In the genomic region with DNA sequence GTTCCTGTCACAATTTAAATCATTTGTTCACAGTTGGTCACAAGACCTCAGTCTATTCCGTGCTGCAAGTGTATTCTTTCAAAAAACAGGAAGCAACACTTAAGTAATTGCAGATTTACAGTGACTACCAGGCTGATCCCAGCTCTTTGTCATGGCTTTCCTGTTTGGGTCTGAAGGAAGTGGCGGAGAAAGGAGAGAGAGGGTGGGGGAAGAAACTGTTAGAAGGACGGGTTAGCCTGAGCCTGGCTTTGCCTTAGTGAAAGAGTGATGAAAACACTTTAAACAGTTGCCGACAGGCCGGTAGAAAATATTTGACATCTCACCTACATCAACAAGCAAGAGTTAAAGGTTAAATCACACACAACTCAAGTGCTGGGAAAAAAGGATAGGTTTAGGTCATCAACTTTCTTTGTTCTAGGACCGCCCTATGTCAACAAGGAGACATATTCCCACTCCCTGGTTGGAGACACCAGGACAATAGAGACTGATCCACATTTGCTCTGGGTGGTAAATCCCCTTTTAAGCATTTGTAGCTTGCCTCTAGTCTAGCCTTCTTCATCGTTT, we compare ENCODE assay signal across 9 cellular contexts.
DNase-seq lines count a peak whose midpoint lies in the region; ATAC-seq and TF ChIP-seq lines count a peak whose summit lies in the region.
"Had no signal": no experiment of that assay in that cellular context is flagged by ENCODE, and none has a peak within 500 bp of the region (broad histone marks: within the 10 kb centered on the region; RNA-seq: fewer than 3 reads in every experiment).

No MANE protein-coding gene starts in this region.

- peaks cover 0 to 2% of the 10 kb centered on the region in 2 donors for H3K4me1 ChIP-seq in gastrocnemius medialis

- TF ChIP-seq CTCF in WTC11 (IDR thresholded peaks at IDR 0.05): no peak
- TF ChIP-seq CTCF in gastrocnemius medialis (IDR thresholded peaks at IDR 0.05 in 4 of 5, conservative IDR thresholded peaks at IDR 0.05 in 1 of 5): no peak

- in situ Hi-C loops in gastrocnemius medialis (cut with MboI; ENCODE audit: low sequenced_read_pairs in 4 of 4): loop anchor here in 1 of 4 donors (25.0 kb wide), 1 partner anchor 140 kb away; no protein-coding TSS in a partner anchor

- intact Hi-C loops in gastrocnemius medialis (cut with DNase I; ENCODE audit: low total_unique reads): no loop called here

- TF ChIP-seq POLR2A in gastrocnemius medialis (IDR thresholded peaks at IDR 0.05): no peak
- TF ChIP-seq POLR2A in GM18505 (IDR thresholded peaks at IDR 0.05; ENCODE audit: borderline replicate concordance, extremely low read depth, insufficient read depth, insufficient read length): no peak

- ATAC-seq in WTC11 (peak; percentile 91), gastrocnemius medialis (peak; percentile 60 to 73), HG03442 (IDR thresholded peaks at IDR 0.05; ENCODE audit: unreplicated experiment) (no peak), GM18505 (IDR thresholded peaks at IDR 0.05; ENCODE audit: unreplicated experiment) (no peak)

- H3K27ac Mint-ChIP-seq in WTC11: peak overlapping the region; percentile 88

- H3K9me3 ChIP-seq in gastrocnemius medialis: no peaks in the 10 kb centered on the region

- no peaks in the 10 kb centered on the region for H3K9me3 Mint-ChIP-seq in WTC11

- DNase-seq in HT1080 (ENCODE audit: low read depth): peak; percentile 26
- DNase-seq in WTC11 (ENCODE audit: low spot score): no peak
- DNase-seq in iris pigment epithelial cell (ENCODE audit: low read depth): peak; percentile 62
- DNase-seq in gastrocnemius medialis: peak in 1 of 2 donors; percentile 16
- DNase-seq in SW 1271 (lab: John Stamatoyannopoulos, UW): no peak
- DNase-seq in hypothalamus (lab: John Stamatoyannopoulos, UW): no peak
- DNase-seq: activated effector memory CD4-positive, alpha-beta T cell treated with Interleukin-2 at 50 U/mL for 16 hours had no signal

- no peak overlapping the region for H3K4me3 Mint-ChIP-seq in WTC11

- CTCF ChIA-PET in WTC11 (lab: Charles Lee): interaction anchor here (0.6 to 2.3 kb wide), 3 partner anchors 20 to 151 kb away, joined by 3 to 6 read pairs (median 5); partner anchors contain the start of gene DAB2

- H3K27me3 Mint-ChIP-seq in WTC11 (ENCODE audit: low read depth): no peaks in the 10 kb centered on the region

- peaks cover 22% of the 10 kb centered on the region for H3K4me1 Mint-ChIP-seq in WTC11

- no peaks in the 10 kb centered on the region for H3K36me3 Mint-ChIP-seq in WTC11

- peak overlapping the region; percentile 23 to 71 (median 56) for H3K27ac ChIP-seq in gastrocnemius medialis

- H3K27me3 ChIP-seq in gastrocnemius medialis: no peaks in the 10 kb centered on the region

- POLR2A ChIA-PET in WTC11 (lab: Charles Lee): no interaction called here

- H3K4me3 ChIP-seq in gastrocnemius medialis: no peak overlapping the region

- no peaks in the 10 kb centered on the region for H3K36me3 ChIP-seq in gastrocnemius medialis

TF ChIP-seq in WTC11, 78 proteins besides CTCF, POLR2A, EP300 and RAD21:
- no peak for TF ChIP-seq FOXP1 (CRISPR knock-in tag; IDR thresholded peaks at IDR 0.05; ENCODE audit: borderline replicate concordance)
- TF ChIP-seq TP53 (CRISPR knock-in tag; IDR thresholded peaks at IDR 0.05): no peak
- TF ChIP-seq GABPB1 (CRISPR knock-in tag; IDR thresholded peaks at IDR 0.05): peak; percentile 25; the same call in 1 of the 2 replicates
- no peak for TF ChIP-seq ZNF671 (CRISPR knock-in tag; IDR thresholded peaks at IDR 0.05)
- TF ChIP-seq ETV6 (CRISPR knock-in tag; IDR thresholded peaks at IDR 0.05): peak; percentile 55; the same call in 1 of the 2 replicates

Comparison
In these comparisons a context has a peak if more than half of its experiments do, and no peak if none do; other contexts are left out.
1. DNase-seq: peak in HT1080 (single experiment) and iris pigment epithelial cell (single experiment); none in WTC11 (single experiment), SW 1271 (0 of 2) and hypothalamus (0 of 51).
2. ATAC-seq: peak in WTC11 (single experiment) and gastrocnemius medialis (2 of 2); none in HG03442 (single experiment) and GM18505 (single experiment).